ENCODE assay signal across 8 cellular contexts in the genomic region with DNA sequence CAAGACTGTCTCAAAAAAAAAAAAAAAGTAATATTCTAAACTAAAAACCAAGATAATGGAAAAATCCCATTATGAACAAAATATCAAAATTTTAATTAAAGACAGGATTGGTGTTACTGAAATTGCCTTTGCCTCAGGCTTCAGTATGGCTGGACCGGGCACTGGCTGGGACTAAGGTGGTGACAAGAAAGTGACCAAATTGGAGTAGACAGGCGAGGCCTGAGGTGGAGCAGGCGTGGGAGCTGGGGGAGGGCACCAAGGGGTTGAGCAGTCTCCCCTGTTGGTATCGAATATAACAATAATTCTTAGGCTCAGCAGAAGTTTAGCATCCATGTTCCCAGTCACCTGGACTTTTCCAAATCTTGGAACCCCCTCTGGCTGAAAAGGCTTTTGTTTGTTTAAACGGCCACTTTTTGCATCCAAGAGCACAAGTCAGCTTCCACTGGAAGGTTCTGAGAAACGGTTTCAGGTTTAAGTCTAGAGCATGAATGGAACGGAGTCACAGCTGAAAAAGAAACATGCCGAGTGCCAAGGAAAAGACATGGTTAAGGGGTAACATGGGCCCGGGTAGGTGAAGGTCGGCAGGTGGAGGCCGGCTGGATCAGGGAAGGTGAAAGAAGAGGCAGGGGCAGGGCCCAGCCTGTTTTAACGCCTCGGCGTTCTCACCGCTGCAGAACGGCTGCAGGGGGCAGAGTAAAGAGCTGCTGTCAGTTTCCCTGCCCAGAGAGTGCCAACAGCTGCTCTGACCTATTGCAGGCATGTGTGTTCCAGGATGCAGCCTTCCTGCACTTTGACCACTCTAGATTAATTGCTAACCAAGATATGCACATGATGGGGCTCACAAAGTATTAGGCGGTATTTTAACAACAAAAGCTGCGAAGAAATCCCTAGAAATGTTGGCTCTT. TPM values are rescaled to one million over a fixed set of nuclear protein-coding genes. Genes with fewer than 3 reads are reported as not detected.
DNase-seq lines count a peak whose midpoint lies in the region; ATAC-seq lines count a peak whose summit lies in the region.

No MANE protein-coding gene starts in this region.

- no peaks in the 10 kb centered on the region for H3K36me3 Mint-ChIP-seq in activated CD4-positive, alpha-beta T cell treated with anti-CD3 and anti-CD28 coated beads, Interleukin-2, amount 10 ng/mL, durations not matched to agents 24 days and 14 days (ENCODE audit: low read depth)
- H3K36me3 Mint-ChIP-seq in stimulated activated effector memory CD8-positive, alpha-beta T cell treated with anti-CD3 and anti-CD28 coated beads, Interleukin-12 subunit alpha, Interleukin-12 subunit beta, amount 100 ng/mL, for 72 hours: no peaks in the 10 kb centered on the region

- H3K36me3 ChIP-seq in effector memory CD4-positive, alpha-beta T cell (ENCODE audit: control insufficient read depth, insufficient read depth, low read length): no peaks in the 10 kb centered on the region
- H3K36me3 ChIP-seq in mesendoderm (ENCODE audit: control insufficient read depth, insufficient read depth, low read length): no peaks in the 10 kb centered on the region

- no peak overlapping the region for H4K8ac ChIP-seq in mesendoderm (ENCODE audit: low read depth, low read length)

- no peaks in the 10 kb centered on the region for H3K27me3 Mint-ChIP-seq in activated CD4-positive, alpha-beta T cell treated with anti-CD3 and anti-CD28 coated beads, Interleukin-2, amount 10 ng/mL, durations not matched to agents 24 days and 14 days

- no peak overlapping the region for H4K5ac ChIP-seq in mesendoderm (ENCODE audit: low read length)

- H3K9me3 Mint-ChIP-seq in activated CD4-positive, alpha-beta T cell treated with anti-CD3 and anti-CD28 coated beads, Interleukin-2, amount 10 ng/mL, durations not matched to agents 24 days and 14 days: no peaks in the 10 kb centered on the region
- no peaks in the 10 kb centered on the region for H3K9me3 Mint-ChIP-seq in stimulated activated effector memory CD8-positive, alpha-beta T cell treated with anti-CD3 and anti-CD28 coated beads, Interleukin-12 subunit alpha, Interleukin-12 subunit beta, amount 100 ng/mL, for 72 hours

- H3K4me3 Mint-ChIP-seq in activated CD4-positive, alpha-beta T cell treated with anti-CD3 and anti-CD28 coated beads, Interleukin-2, amount 10 ng/mL, durations not matched to agents 24 days and 14 days: peak overlapping the region; percentile 87
- peak overlapping the region; percentile 81 for H3K4me3 Mint-ChIP-seq in stimulated activated effector memory CD8-positive, alpha-beta T cell treated with anti-CD3 and anti-CD28 coated beads, Interleukin-12 subunit alpha, Interleukin-12 subunit beta, amount 100 ng/mL, for 72 hours

- H3K9ac ChIP-seq in mesendoderm (ENCODE audit: low read length): peak overlapping the region; percentile 52

- peak; percentile 57 for ATAC-seq in HG02884 (IDR thresholded peaks at IDR 0.05; ENCODE audit: unreplicated experiment)
- ATAC-seq in stimulated activated effector memory CD8-positive, alpha-beta T cell treated with anti-CD3 and anti-CD28 coated beads, Interleukin-12 subunit alpha, Interleukin-12 subunit beta, amount 100 ng/mL, for 72 hours: peak; percentile 82

- intact Hi-C loops in activated CD4-positive, alpha-beta T cell treated with anti-CD3 and anti-CD28 coated beads, Interleukin-2, amount 10 ng/mL, durations not matched to agents 24 days and 14 days (cut with micrococcal nuclease): loop anchor here (1.0 to 10.0 kb wide), 5 partner anchors 63 to 1628 kb away; a partner anchor contains a TSS

- H2BK120ac ChIP-seq in mesendoderm (ENCODE audit: low read depth, low read length): no peak overlapping the region

- H3K23ac ChIP-seq in mesendoderm (ENCODE audit: low read length): no peak overlapping the region

- WGBS in mesendoderm (ENCODE audit: extremely low coverage, insufficient coverage, low lambda C conversion rate): no CpG with 5 or more reads among the region's 18 CpGs

- no peak overlapping the region for H2BK15ac ChIP-seq in mesendoderm (replicated peaks; ENCODE audit: low read depth)

- peak overlapping the region; percentile 89 for H3K4me2 ChIP-seq in mesendoderm (ENCODE audit: low read length)

- peak overlapping the region; percentile 64 for H3K27ac ChIP-seq in effector memory CD4-positive, alpha-beta T cell (ENCODE audit: insufficient read depth, low read length, poor library complexity, severe bottlenecking)
- no peak overlapping the region for H3K27ac ChIP-seq in mesendoderm (ENCODE audit: low read depth, low read length)

- no peaks in the 10 kb centered on the region for H3K9me3 ChIP-seq in effector memory CD4-positive, alpha-beta T cell (ENCODE audit: control insufficient read depth, low read length)

- H3K27me3 ChIP-seq in effector memory CD4-positive, alpha-beta T cell (replicated peaks; ENCODE audit: control insufficient read depth, insufficient read depth, low read length, poor library complexity, severe bottlenecking): no peaks in the 10 kb centered on the region
- no peaks in the 10 kb centered on the region for H3K27me3 ChIP-seq in mesendoderm (ENCODE audit: insufficient read depth, low read length, poor library complexity)

- H3K56ac ChIP-seq in mesendoderm (ENCODE audit: low read length): peak overlapping the region; percentile 57

- no peak overlapping the region for H3K4ac ChIP-seq in mesendoderm (ENCODE audit: low read depth, low read length)

- H2BK5ac ChIP-seq in mesendoderm (ENCODE audit: low read length): no peak overlapping the region

- H3K18ac ChIP-seq in mesendoderm (ENCODE audit: low read length): no peak overlapping the region

- peaks cover 11% of the 10 kb centered on the region for H3K4me1 ChIP-seq in effector memory CD4-positive, alpha-beta T cell (ENCODE audit: control insufficient read depth, insufficient read depth, low read length, poor library complexity, severe bottlenecking)
- H3K4me1 ChIP-seq in mesendoderm (ENCODE audit: control insufficient read depth, low read depth, low read length): peaks cover 3% of the 10 kb centered on the region

- H3K27ac Mint-ChIP-seq in activated CD4-positive, alpha-beta T cell treated with anti-CD3 and anti-CD28 coated beads, Interleukin-2, amount 10 ng/mL, durations not matched to agents 24 days and 14 days: peak overlapping the region; percentile 86
- peak overlapping the region; percentile 89 for H3K27ac Mint-ChIP-seq in stimulated activated effector memory CD8-positive, alpha-beta T cell treated with anti-CD3 and anti-CD28 coated beads, Interleukin-12 subunit alpha, Interleukin-12 subunit beta, amount 100 ng/mL, for 72 hours

- H3K4me1 Mint-ChIP-seq in activated CD4-positive, alpha-beta T cell treated with anti-CD3 and anti-CD28 coated beads, Interleukin-2, amount 10 ng/mL, durations not matched to agents 24 days and 14 days: peaks cover 23% of the 10 kb centered on the region
- H3K4me1 Mint-ChIP-seq in stimulated activated effector memory CD8-positive, alpha-beta T cell treated with anti-CD3 and anti-CD28 coated beads, Interleukin-12 subunit alpha, Interleukin-12 subunit beta, amount 100 ng/mL, for 72 hours: peaks cover 35% of the 10 kb centered on the region

- DNase-seq in SIG-M5 treated with dmso at 0.1 percent for 504 hours (lab: John Stamatoyannopoulos, UW; ENCODE audit: unreplicated experiment): peak; percentile 67
- no peak for DNase-seq in SIG-M5 (lab: John Stamatoyannopoulos, UW)
- DNase-seq in NCI-H1930 (lab: John Stamatoyannopoulos, UW): peak; percentile 45 to 59
- DNase-seq in activated CD4-positive, alpha-beta T cell treated with anti-CD3 and anti-CD28 coated beads, Interleukin-2, amount 10 ng/mL, durations not matched to agents 24 days and 14 days: peak; percentile 84
- peak; percentile 19 to 33 (median 32) for DNase-seq in effector memory CD4-positive, alpha-beta T cell
- DNase-seq in mesendoderm: peak; percentile 73
- DNase-seq in stimulated activated effector memory CD8-positive, alpha-beta T cell treated with anti-CD3 and anti-CD28 coated beads, Interleukin-12 subunit alpha, Interleukin-12 subunit beta, amount 100 ng/mL, for 72 hours (ENCODE audit: low spot score in 2 of 2): peak in 1 of 2 donors; percentile 73

- H2AK5ac ChIP-seq in mesendoderm (ENCODE audit: low read length): no peak overlapping the region

- no peaks in the 10 kb centered on the region for H3K79me2 ChIP-seq in mesendoderm (ENCODE audit: control insufficient read depth, insufficient read depth, low read length)

- H3K4me3 ChIP-seq in effector memory CD4-positive, alpha-beta T cell (ENCODE audit: insufficient read depth, low read depth, low read length, poor library complexity, severe bottlenecking): peak overlapping the region; percentile 86
- H3K4me3 ChIP-seq in mesendoderm (ENCODE audit: low read length): peak overlapping the region; percentile 40

- peaks cover 2% of the 10 kb centered on the region for H3K79me1 ChIP-seq in mesendoderm (ENCODE audit: low read length)

RNA-seq across cellular contexts. Expression of a gene that starts 0.8 kb away (rescaled TPM):
- 2.6 and 3.5 TPM in 2 replicates for total RNA-seq in activated CD4-positive, alpha-beta T cell treated with anti-CD3 and anti-CD28 coated beads, Interleukin-2, amount 10 ng/mL, durations not matched to agents 24 days and 14 days
- polyA plus RNA-seq in mesendoderm (2013, experiment 1 of 2): 3.6 TPM
- polyA plus RNA-seq in mesendoderm (2013, experiment 2 of 2): 4.2 TPM
